ENCODE assay signal across 33 cellular contexts in genomic region chr11:76640540-76640939, GRCh38. TPM values are rescaled to one million over a fixed set of nuclear protein-coding genes. Genes with fewer than 3 reads are reported as not detected.
DNase-seq lines count a peak whose midpoint lies in the region; ATAC-seq and TF ChIP-seq lines count a peak whose summit lies in the region.
"Had no signal": no experiment of that assay in that cellular context is flagged by ENCODE, and none has a peak within 500 bp of the region (broad histone marks: within the 10 kb centered on the region; RNA-seq: fewer than 3 reads in every experiment).

No MANE protein-coding gene starts in this region.

- H3K27me3 ChIP-seq in BLaER1 treated with 17β-estradiol and CSF1 and Interleukin-3, amounts not matched to agents 10 nM and 100 nM, result 0 out of 22 replicates have a peak, but pooled peaks cover 0 to 6% (median 0%) of the 10 kb centered on the region in 11 experiments
- H3K27me3 ChIP-seq in esophagus muscularis mucosa, result no peaks in the 10 kb centered on the region
- H3K27me3 ChIP-seq: body of pancreas, MG63, right lobe of liver, SJCRH30, suprapubic skin had no signal

- H3K4me3 Mint-ChIP-seq in activated CD4-positive, alpha-beta memory T cell treated with anti-CD3 and anti-CD28 coated beads, Interleukin-2, amount 10 ng/mL, durations not matched to agents 7 days and 5 days, result no peak overlapping the region
- no peak overlapping the region for H3K4me3 Mint-ChIP-seq in activated CD4-positive, alpha-beta memory T cell treated with anti-CD3 and anti-CD28 coated beads for 36 hours
- H3K4me3 Mint-ChIP-seq in memory B cell, result no peak overlapping the region
- H3K4me3 Mint-ChIP-seq: HFFc6; neural crest cell; stimulated activated effector memory CD8-positive, alpha-beta T cell treated with anti-CD3 and anti-CD28 coated beads, Interleukin-12 subunit alpha, Interleukin-12 subunit beta, amount 100 ng/mL, for 72 hours; T-cell had no signal

- POLR2A ChIA-PET in activated CD4-positive, alpha-beta memory T cell treated with anti-CD3 and anti-CD28 coated beads, Interleukin-2, amount 10 ng/mL, durations not matched to agents 7 days and 5 days (lab: Charles Lee), result no interaction called here
- POLR2A ChIA-PET in activated CD4-positive, alpha-beta memory T cell treated with anti-CD3 and anti-CD28 coated beads for 36 hours (lab: Charles Lee), result no interaction called here

- no peak for TF ChIP-seq POLR2A in esophagus muscularis mucosa (IDR thresholded peaks at IDR 0.05; ENCODE audit: low read depth)

- no peaks in the 10 kb centered on the region for H3K36me3 ChIP-seq in BLaER1 treated with 17β-estradiol and CSF1 and Interleukin-3, amounts not matched to agents 10 nM and 100 nM
- no peaks in the 10 kb centered on the region for H3K36me3 ChIP-seq in esophagus muscularis mucosa
- H3K36me3 ChIP-seq: lower lobe of right lung, MG63, right lobe of liver, SJCRH30, suprapubic skin had no signal

- WGBS in esophagus muscularis mucosa, result 84% methylated on average over 4 of the region's 4 CpGs

- peak overlapping the region in 9 of 11 experiments; percentile 75 to 88 (median 80); a peak in 14 of 22 replicates for H3K4me2 ChIP-seq in BLaER1 treated with 17β-estradiol and CSF1 and Interleukin-3, amounts not matched to agents 10 nM and 100 nM

- CTCF ChIA-PET in activated CD4-positive, alpha-beta memory T cell treated with anti-CD3 and anti-CD28 coated beads, Interleukin-2, amount 10 ng/mL, durations not matched to agents 7 days and 5 days (lab: Charles Lee), result no interaction called here
- CTCF ChIA-PET in activated CD4-positive, alpha-beta memory T cell treated with anti-CD3 and anti-CD28 coated beads for 36 hours (lab: Charles Lee), result no interaction called here

- peaks cover 6% of the 10 kb centered on the region for H3K4me1 Mint-ChIP-seq in activated CD4-positive, alpha-beta memory T cell treated with anti-CD3 and anti-CD28 coated beads, Interleukin-2, amount 10 ng/mL, durations not matched to agents 7 days and 5 days
- peaks cover 10% of the 10 kb centered on the region for H3K4me1 Mint-ChIP-seq in activated CD4-positive, alpha-beta memory T cell treated with anti-CD3 and anti-CD28 coated beads for 36 hours (ENCODE audit: low read depth)
- peaks cover 40% of the 10 kb centered on the region for H3K4me1 Mint-ChIP-seq in memory B cell

- no peak overlapping the region for H3K27ac Mint-ChIP-seq in activated CD4-positive, alpha-beta memory T cell treated with anti-CD3 and anti-CD28 coated beads, Interleukin-2, amount 10 ng/mL, durations not matched to agents 7 days and 5 days
- H3K27ac Mint-ChIP-seq in activated CD4-positive, alpha-beta memory T cell treated with anti-CD3 and anti-CD28 coated beads for 36 hours, result no peak overlapping the region
- H3K27ac Mint-ChIP-seq in memory B cell, result peak overlapping the region; percentile 35
- H3K27ac Mint-ChIP-seq: HFFc6; stimulated activated effector memory CD8-positive, alpha-beta T cell treated with anti-CD3 and anti-CD28 coated beads, Interleukin-12 subunit alpha, Interleukin-12 subunit beta, amount 100 ng/mL, for 72 hours; T-cell had no signal

- peaks cover 43 to 80% (median 63%) of the 10 kb centered on the region in 10 experiments for H3K4me1 ChIP-seq in BLaER1 treated with 17β-estradiol and CSF1 and Interleukin-3, amounts not matched to agents 10 nM and 100 nM
- peaks cover 7 to 28% (median 23%) of the 10 kb centered on the region in 4 donors for H3K4me1 ChIP-seq in esophagus muscularis mucosa
- H3K4me1 ChIP-seq: body of pancreas, right lobe of liver, suprapubic skin had no signal

- peak overlapping the region in 2 of 11 experiments; percentile 24 to 25; a peak in 1 of 22 replicates for H3K27ac ChIP-seq in BLaER1 treated with 17β-estradiol and CSF1 and Interleukin-3, amounts not matched to agents 10 nM and 100 nM
- no peak overlapping the region for H3K27ac ChIP-seq in esophagus muscularis mucosa (replicated peaks in 1 of 4)
- H3K27ac ChIP-seq: body of pancreas, lower lobe of right lung, right lobe of liver, SJCRH30, suprapubic skin had no signal

- H3K4me3 ChIP-seq in BLaER1 treated with 17β-estradiol and CSF1 and Interleukin-3, amounts not matched to agents 10 nM and 100 nM, result no peak overlapping the region
- no peak overlapping the region for H3K4me3 ChIP-seq in esophagus muscularis mucosa
- H3K4me3 ChIP-seq: body of pancreas, lower lobe of right lung, MG63, right lobe of liver, SJCRH30, suprapubic skin had no signal

- H3K9me3 ChIP-seq in BLaER1 treated with 17β-estradiol and CSF1 and Interleukin-3, amounts not matched to agents 10 nM and 100 nM (replicated peaks in 1 of 11), result peaks cover 11 to 26% (median 18%) of the 10 kb centered on the region in 11 experiments; a peak in 19 of 22 replicates
- no peaks in the 10 kb centered on the region for H3K9me3 ChIP-seq in esophagus muscularis mucosa
- H3K9me3 ChIP-seq: body of pancreas, lower lobe of right lung, MG63, right lobe of liver, SJCRH30, suprapubic skin had no signal

- peak; percentile 10 for DNase-seq in activated CD4-positive, alpha-beta memory T cell treated with anti-CD3 and anti-CD28 coated beads, Interleukin-2, amount 10 ng/mL, durations not matched to agents 7 days and 5 days
- no peak for DNase-seq in activated CD4-positive, alpha-beta memory T cell treated with anti-CD3 and anti-CD28 coated beads for 36 hours
- DNase-seq in NCI-H2227 treated with DMSO at 0.1 percent for 48 hours (lab: John Stamatoyannopoulos, UW), result peak; percentile 17
- DNase-seq in memory B cell (ENCODE audit: low spot score in 2 of 2), result no peak
- DNase-seq in esophagus muscularis mucosa (ENCODE audit: extremely low spot score), result no peak
- DNase-seq in activated gamma-delta T cell (lab: John Stamatoyannopoulos, UW), result no peak
- DNase-seq: activated CD4-positive, alpha-beta T cell treated with anti-CD3 and anti-CD28 coated beads, Interleukin-2, amount 50 U/mL, for 4 hours; activated CD4-positive, CD25-positive, alpha-beta regulatory T cell; activated effector memory CD4-positive, alpha-beta T cell treated with Interleukin-2 at 50 U/mL for 16 hours; activated T-cell treated with anti-CD3 and anti-CD28 coated beads for 4 hours; body of pancreas; Calu3; effector CD4-positive, alpha-beta T cell; glutamatergic neuron; HFFc6; KG1; kidney; lower lobe of right lung; MG63; NCI-H1436 treated with DMSO at 0.1 percent for 48 hours; NCI-H2171 treated with DMSO at 0.1 percent for 48 hours; NCI-H524 treated with DMSO at 0.1 percent for 48 hours; right lobe of liver; SJCRH30; stimulated activated CD4-positive, alpha-beta T cell treated with anti-CD3 and anti-CD28 coated beads, Interleukin-12 subunit alpha, Interleukin-12 subunit beta, amount 100 ng/mL, for 4 hours; stimulated activated CD4-positive, alpha-beta T cell treated with anti-CD3 and anti-CD28 coated beads, Interleukin-4, amount 100 ng/mL, for 1 hour; T-cell had no signal

- H4K20me1 ChIP-seq in BLaER1 treated with 17β-estradiol and CSF1 and Interleukin-3, amounts not matched to agents 10 nM and 100 nM, result no peaks in the 10 kb centered on the region

- ATAC-seq in memory B cell (ENCODE audit: low read depth), result no peak
- ATAC-seq in GM21390 (IDR thresholded peaks at IDR 0.05; ENCODE audit: unreplicated experiment), result no peak
- ATAC-seq: body of pancreas; lower lobe of right lung; Panc1; right lobe of liver; stimulated activated effector memory CD8-positive, alpha-beta T cell treated with anti-CD3 and anti-CD28 coated beads, Interleukin-12 subunit alpha, Interleukin-12 subunit beta, amount 100 ng/mL, for 72 hours; T-cell had no signal

- peak overlapping the region in 1 of 11 experiments; percentile 9; a peak in 1 of 22 replicates for H3K9ac ChIP-seq in BLaER1 treated with 17β-estradiol and CSF1 and Interleukin-3, amounts not matched to agents 10 nM and 100 nM

- no peaks in the 10 kb centered on the region for H3K9me3 Mint-ChIP-seq in activated CD4-positive, alpha-beta memory T cell treated with anti-CD3 and anti-CD28 coated beads, Interleukin-2, amount 10 ng/mL, durations not matched to agents 7 days and 5 days
- H3K9me3 Mint-ChIP-seq in activated CD4-positive, alpha-beta memory T cell treated with anti-CD3 and anti-CD28 coated beads for 36 hours, result no peaks in the 10 kb centered on the region
- H3K9me3 Mint-ChIP-seq in memory B cell, result no peaks in the 10 kb centered on the region
- H3K9me3 Mint-ChIP-seq: HFFc6; neural crest cell; stimulated activated effector memory CD8-positive, alpha-beta T cell treated with anti-CD3 and anti-CD28 coated beads, Interleukin-12 subunit alpha, Interleukin-12 subunit beta, amount 100 ng/mL, for 72 hours; T-cell had no signal

- TF ChIP-seq CTCF in esophagus muscularis mucosa (IDR thresholded peaks at IDR 0.05), result no peak

- TF ChIP-seq EP300 in esophagus muscularis mucosa (IDR thresholded peaks at IDR 0.05), result no peak

- intact Hi-C loops in activated CD4-positive, alpha-beta memory T cell treated with anti-CD3 and anti-CD28 coated beads for 36 hours (cut with micrococcal nuclease), result no loop called here
- intact Hi-C loops in esophagus muscularis mucosa (cut with DNase I), result no loop called here

- H3K27me3 Mint-ChIP-seq in activated CD4-positive, alpha-beta memory T cell treated with anti-CD3 and anti-CD28 coated beads, Interleukin-2, amount 10 ng/mL, durations not matched to agents 7 days and 5 days, result peaks cover 62% of the 10 kb centered on the region
- H3K27me3 Mint-ChIP-seq in activated CD4-positive, alpha-beta memory T cell treated with anti-CD3 and anti-CD28 coated beads for 36 hours, result peaks cover 35% of the 10 kb centered on the region
- H3K27me3 Mint-ChIP-seq in memory B cell, result peaks cover 18% of the 10 kb centered on the region

- no peaks in the 10 kb centered on the region for H3K36me3 Mint-ChIP-seq in activated CD4-positive, alpha-beta memory T cell treated with anti-CD3 and anti-CD28 coated beads, Interleukin-2, amount 10 ng/mL, durations not matched to agents 7 days and 5 days (ENCODE audit: low read depth)
- H3K36me3 Mint-ChIP-seq in activated CD4-positive, alpha-beta memory T cell treated with anti-CD3 and anti-CD28 coated beads for 36 hours, result no peaks in the 10 kb centered on the region
- H3K36me3 Mint-ChIP-seq in memory B cell, result no peaks in the 10 kb centered on the region
- H3K36me3 Mint-ChIP-seq: stimulated activated effector memory CD8-positive, alpha-beta T cell treated with anti-CD3 and anti-CD28 coated beads, Interleukin-12 subunit alpha, Interleukin-12 subunit beta, amount 100 ng/mL, for 72 hours; T-cell had no signal

RNA-seq across cellular contexts. Expression of gene LRRC32, which starts 30.0 kb away (rescaled TPM):
- total RNA-seq in activated CD4-positive, alpha-beta memory T cell treated with anti-CD3 and anti-CD28 coated beads, Interleukin-2, amount 10 ng/mL, durations not matched to agents 7 days and 5 days, result 1 to 10 TPM; 7.1 to 7.4 TPM
- total RNA-seq in activated CD4-positive, alpha-beta memory T cell treated with anti-CD3 and anti-CD28 coated beads for 36 hours, result 10 to 100 TPM; 11.2 to 12.3 TPM
- total RNA-seq in esophagus muscularis mucosa, result 10 to 100 TPM; 19.1 to 87.5 (median 45.3) TPM
- total RNA-seq: Calu3 had no signal

Comparison
In these comparisons a context has a peak if more than half of its experiments do, and no peak if none do; other contexts are left out.
1. DNase-seq: peak in activated CD4-positive, alpha-beta memory T cell treated with anti-CD3 and anti-CD28 coated beads, Interleukin-2, amount 10 ng/mL, durations not matched to agents 7 days and 5 days (single experiment) and NCI-H2227 treated with DMSO at 0.1 percent for 48 hours (single experiment); none in activated CD4-positive, alpha-beta memory T cell treated with anti-CD3 and anti-CD28 coated beads for 36 hours (single experiment), memory B cell (0 of 2), esophagus muscularis mucosa (single experiment) and activated gamma-delta T cell (single experiment).